Comparison of ENCODE assay signal across 8 cellular contexts in the genomic region with DNA sequence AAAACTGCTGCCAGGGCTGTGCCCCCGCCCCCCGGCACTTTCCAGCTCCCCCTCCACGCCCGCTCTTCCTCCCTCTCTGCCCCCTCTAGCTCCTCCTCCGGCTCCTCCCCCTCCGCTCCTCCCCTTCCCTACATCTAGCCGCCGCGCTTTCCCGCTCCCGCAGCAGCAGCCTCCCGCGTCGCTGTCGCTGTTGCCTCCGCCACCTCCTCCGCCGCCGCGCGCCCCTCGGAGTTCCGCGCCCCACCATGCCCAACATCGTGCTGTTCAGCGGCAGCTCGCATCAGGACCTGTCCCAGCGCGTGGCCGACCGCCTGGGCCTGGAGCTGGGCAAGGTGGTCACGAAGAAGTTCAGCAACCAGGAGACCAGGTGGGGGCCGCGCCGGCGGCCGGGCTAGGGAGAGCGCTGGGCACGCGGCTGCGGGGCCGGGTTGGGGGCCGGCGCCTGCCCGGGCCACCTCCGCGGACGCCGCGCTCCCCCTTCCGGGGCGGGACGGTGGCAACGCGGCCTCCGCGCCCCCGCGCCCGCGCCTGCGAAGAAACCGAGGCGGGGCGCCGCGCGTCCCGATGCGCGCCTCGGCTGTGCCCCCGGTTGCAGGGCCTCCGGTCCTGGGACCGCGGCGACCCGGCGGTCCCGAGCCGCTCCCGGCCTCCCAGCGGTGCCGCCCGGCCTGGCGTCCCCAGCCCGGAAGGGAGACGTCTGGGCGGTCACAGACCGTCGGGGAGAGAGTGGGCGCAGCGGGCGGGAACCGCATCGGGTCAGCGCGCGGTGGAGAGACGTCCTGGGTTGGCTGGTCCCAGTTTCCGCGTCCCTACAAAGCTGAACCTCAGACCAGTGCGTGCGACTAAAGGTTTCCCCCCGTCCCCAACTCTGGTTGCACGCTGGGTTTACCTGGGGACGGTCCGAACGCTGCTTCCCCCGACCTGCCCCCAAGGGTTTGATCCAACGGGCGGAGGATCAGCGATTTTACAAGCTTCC. TPM values are rescaled to one million over a fixed set of nuclear protein-coding genes. Genes with fewer than 3 reads are reported as not detected.
DNase-seq lines count a peak whose midpoint lies in the region; TF ChIP-seq lines count a peak whose summit lies in the region.

A gene (plus strand): TSS at position 160 of the 976 bp plus-strand sequence. CDS start 86 bp downstream, at position 246.

- H3K4me3 ChIP-seq in GM12864 (ENCODE audit: low read depth, low read length) (peak within 1 kb of the TSS; percentile 83), breast epithelium (peak within 1 kb of the TSS; percentile 59 to 79 (median 63))

- POLR2A ChIA-PET in HEK293T (lab: Yijun Ruan, JAX) = interaction anchor here (0.6 to 0.8 kb wide), 3 partner anchors 9 to 13 kb away, joined by 3 to 4 read pairs (median 3); no protein-coding TSS in a partner anchor

- TF ChIP-seq CTCF in GM12864 (IDR thresholded peaks at IDR 0.05; ENCODE audit: low read depth, low read length, missing control alignments) (no peak), VCaP (conservative IDR thresholded peaks at IDR 0.05) (no peak), breast epithelium (IDR thresholded peaks at IDR 0.05) (no peak)

- H3K27me3 ChIP-seq in breast epithelium = peaks cover 0 to 31% of the 10 kb centered on the region in 2 donors

- CTCF ChIA-PET in HEK293T (lab: Yijun Ruan, JAX) = interaction anchor here (1.1 to 1.3 kb wide), 2 partner anchors 20 to 21 kb away, joined by 4 to 8 read pairs; no protein-coding TSS in a partner anchor

- DNase-seq in GM12864 (ENCODE audit: low read depth) (no peak), HEK293T (ENCODE audit: extremely low spot score) (peak; percentile 72), NCI-H1105 treated with DMSO at 0.1 percent for 48 hours (lab: John Stamatoyannopoulos, UW) (peak; percentile 47), breast epithelium (ENCODE audit: low spot score in 2 of 2) (peak; percentile 24 to 55), islet precursor cell (peak; percentile 80), DMS79 (lab: John Stamatoyannopoulos, UW) (no peak)
- peak; percentile 34 to 62 for DNase-seq in stimulated activated CD4-positive, alpha-beta T cell treated with anti-CD3 and anti-CD28 coated beads, Interleukin-15, amount 100 ng/mL, for 1 hour (ENCODE audit: low read depth in 1 of 2, low spot score in 1 of 2)

- H3K27ac ChIP-seq in VCaP (peak within 1 kb of the TSS; percentile 34; the same call in 1 of the 2 replicates), breast epithelium (peak within 1 kb of the TSS in 1 of 2 donors; percentile 80)

- no peaks in the 10 kb centered on the region for H3K4me1 ChIP-seq in breast epithelium

- H3K36me3 ChIP-seq in breast epithelium = no peaks in the 10 kb centered on the region

- no peak for TF ChIP-seq POLR2A in breast epithelium (IDR thresholded peaks at IDR 0.05)

- peaks cover 0 to 4% of the 10 kb centered on the region in 2 donors for H3K9me3 ChIP-seq in breast epithelium

- intact Hi-C loops in breast epithelium (cut with DNase I; ENCODE audit: low total_unique reads) = no loop called here

TF ChIP-seq in HEK293T, 16 proteins besides CTCF, POLR2A, EP300 and RAD21:
- TF ChIP-seq TARDBP (IDR thresholded peaks at IDR 0.05) = no peak
- TF ChIP-seq SUZ12 (IDR thresholded peaks at IDR 0.05) = no peak
- TF ChIP-seq FOXM1 (IDR thresholded peaks at IDR 0.05; ENCODE audit: borderline replicate concordance) = no peak
- no peak for TF ChIP-seq HDGF (IDR thresholded peaks at IDR 0.05; ENCODE audit: borderline replicate concordance)
- no peak for TF ChIP-seq FOXK2 (IDR thresholded peaks at IDR 0.05)
- TF ChIP-seq L3MBTL2 (conservative IDR thresholded peaks at IDR 0.05) = peak; percentile 90
- TF ChIP-seq BHLHE40 (IDR thresholded peaks at IDR 0.05; ENCODE audit: borderline replicate concordance) = no peak
- TF ChIP-seq FOXA1 (IDR thresholded peaks at IDR 0.05) = no peak

RNA-seq across cellular contexts. Expression of the gene that starts here (rescaled TPM):
- 10 to 100 TPM; 25.0 to 54.4 (median 25.9) TPM for total RNA-seq in breast epithelium

Comparison
In these comparisons a context has a peak if more than half of its experiments do, and no peak if none do; other contexts are left out.
1. DNase-seq: peak in HEK293T (single experiment), NCI-H1105 treated with DMSO at 0.1 percent for 48 hours (single experiment), breast epithelium (2 of 2), islet precursor cell (single experiment) and stimulated activated CD4-positive, alpha-beta T cell treated with anti-CD3 and anti-CD28 coated beads, Interleukin-15, amount 100 ng/mL, for 1 hour (2 of 2); none in GM12864 (single experiment) and DMS79 (single experiment).